Comparison of ENCODE assay signal across 10 cellular contexts in the genomic region with DNA sequence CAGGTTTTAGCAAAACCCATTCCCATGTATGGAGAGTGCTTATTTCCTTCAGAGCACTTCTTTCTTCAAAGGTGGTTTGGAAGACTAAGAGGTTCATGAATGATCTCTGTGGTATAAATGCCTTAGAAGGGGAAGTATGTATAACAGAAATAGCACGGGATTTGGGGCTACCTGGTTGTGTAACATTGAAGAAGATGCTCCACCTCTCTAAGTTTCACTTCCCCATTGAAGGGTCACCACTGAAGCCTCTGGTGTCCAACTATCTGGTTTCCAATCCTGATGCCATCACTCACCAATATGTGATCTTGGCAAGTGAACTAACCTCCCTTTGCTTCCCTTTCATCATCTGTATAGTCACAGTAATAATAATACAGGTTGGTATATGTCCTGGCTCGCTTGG. TPM values are rescaled to one million over a fixed set of nuclear protein-coding genes. Genes with fewer than 3 reads are reported as not detected.
DNase-seq lines count a peak whose midpoint lies in the region; ATAC-seq and TF ChIP-seq lines count a peak whose summit lies in the region.
"Had no signal": no experiment of that assay in that cellular context is flagged by ENCODE, and none has a peak within 500 bp of the region (broad histone marks: within the 10 kb centered on the region; RNA-seq: fewer than 3 reads in every experiment).

No MANE protein-coding gene starts in this region.

- no peaks in the 10 kb centered on the region for H3K9me3 Mint-ChIP-seq in activated T-cell treated with anti-CD3 and anti-CD28 coated beads, Interleukin-2, amount 50 U/mL, for 72 hours
- H3K9me3 Mint-ChIP-seq in nephron progenitor cell: no peaks in the 10 kb centered on the region

- H3K27me3 Mint-ChIP-seq in activated T-cell treated with anti-CD3 and anti-CD28 coated beads, Interleukin-2, amount 50 U/mL, for 72 hours (ENCODE audit: low read depth): no peaks in the 10 kb centered on the region
- no peaks in the 10 kb centered on the region for H3K27me3 Mint-ChIP-seq in nephron progenitor cell (ENCODE audit: low read depth, poor library complexity)

- peak; percentile 87 for ATAC-seq in HG03039 (IDR thresholded peaks at IDR 0.05; ENCODE audit: unreplicated experiment)
- no peak for ATAC-seq in activated T-cell treated with anti-CD3 and anti-CD28 coated beads, Interleukin-2, amount 50 U/mL, for 72 hours (replicated peaks in 1 of 2)

- no peaks in the 10 kb centered on the region for H3K4me1 Mint-ChIP-seq in activated T-cell treated with anti-CD3 and anti-CD28 coated beads, Interleukin-2, amount 50 U/mL, for 72 hours (ENCODE audit: low read depth)
- H3K4me1 Mint-ChIP-seq in nephron progenitor cell: no peaks in the 10 kb centered on the region

- in situ Hi-C loops in GM13976 (cut with MboI; ENCODE audit: low sequenced_read_pairs, unreplicated experiment): loop anchor here (25.0 kb wide), 2 partner anchors 676 to 776 kb away; no protein-coding TSS in a partner anchor

- H3K27ac Mint-ChIP-seq in activated T-cell treated with anti-CD3 and anti-CD28 coated beads, Interleukin-2, amount 50 U/mL, for 72 hours: no peak overlapping the region
- no peak overlapping the region for H3K27ac Mint-ChIP-seq in nephron progenitor cell

- H3K4me3 Mint-ChIP-seq in activated T-cell treated with anti-CD3 and anti-CD28 coated beads, Interleukin-2, amount 50 U/mL, for 72 hours: no peak overlapping the region
- H3K4me3 Mint-ChIP-seq in nephron progenitor cell: no peak overlapping the region

- DNase-seq in GM13976 (ENCODE audit: low spot score) (peak; percentile 50), GM20000 (ENCODE audit: low spot score) (peak; percentile 26), NAMALWA (ENCODE audit: low spot score) (peak; percentile 43), islet precursor cell (no peak), ureter (ENCODE audit: low spot score) (no peak), nephron progenitor cell (no peak)
- DNase-seq in activated T-cell treated with anti-CD3 and anti-CD28 coated beads, Interleukin-2, amount 50 U/mL, for 72 hours: no peak
- DNase-seq: activated gamma-delta T cell, hippocampal formation had no signal

- no peak for TF ChIP-seq CTCF in GM13976 (IDR thresholded peaks at IDR 0.05; ENCODE audit: borderline replicate concordance, control extremely low read depth, extremely low read depth, insufficient read depth, missing control alignments)
- no peak for TF ChIP-seq CTCF in GM20000 (IDR thresholded peaks at IDR 0.05; ENCODE audit: extremely low read depth, missing control alignments)
- TF ChIP-seq CTCF in nephron progenitor cell (IDR thresholded peaks at IDR 0.05): no peak

- no peaks in the 10 kb centered on the region for H3K36me3 Mint-ChIP-seq in activated T-cell treated with anti-CD3 and anti-CD28 coated beads, Interleukin-2, amount 50 U/mL, for 72 hours (ENCODE audit: insufficient read depth in 2 of 2)
- H3K36me3 Mint-ChIP-seq in nephron progenitor cell (ENCODE audit: low read depth): no peaks in the 10 kb centered on the region

RNA-seq across cellular contexts. Expression of gene CYCS, which starts 37.2 kb away (rescaled TPM):
- total RNA-seq in activated T-cell treated with anti-CD3 and anti-CD28 coated beads, Interleukin-2, amount 50 U/mL, for 72 hours: 100 to 1,000 TPM; 147 to 158 TPM
- 138 TPM for total RNA-seq in ureter

Comparison
In these comparisons a context has a peak if more than half of its experiments do, and no peak if none do; other contexts are left out.
1. DNase-seq: peak in GM13976 (single experiment), GM20000 (single experiment) and NAMALWA (single experiment); none in activated T-cell treated with anti-CD3 and anti-CD28 coated beads, Interleukin-2, amount 50 U/mL, for 72 hours (0 of 2), islet precursor cell (single experiment), ureter (single experiment) and nephron progenitor cell (single experiment).